In genomic region chr7:131745645-131746248, GRCh38 we compare ENCODE assay signal across 11 cellular contexts.
DNase-seq lines count a peak whose midpoint lies in the region; ATAC-seq, FAIRE-seq and TF ChIP-seq lines count a peak whose summit lies in the region.
"Had no signal": no experiment of that assay in that cellular context is flagged by ENCODE, and none has a peak within 500 bp of the region (broad histone marks: within the 10 kb centered on the region; RNA-seq: fewer than 3 reads in every experiment).

No MANE protein-coding gene starts in this region.

- H3K4me1 Mint-ChIP-seq in activated CD4-positive, alpha-beta T cell treated with anti-CD3 and anti-CD28 coated beads for 36 hours, result no peaks in the 10 kb centered on the region
- H3K4me1 Mint-ChIP-seq in endothelial cell (ENCODE audit: unreplicated experiment), result peaks cover 18% of the 10 kb centered on the region

- H3K9me3 ChIP-seq in pancreas, result no peaks in the 10 kb centered on the region
- H3K9me3 ChIP-seq in osteoblast (ENCODE audit: low read depth, low read length), result no peaks in the 10 kb centered on the region

- WGBS in pancreas, 2 donors, result 36 to 38% methylated on average over 13 of the region's 13 CpGs

- H3K27ac ChIP-seq in pancreas (no peak overlapping the region), osteoblast (ENCODE audit: low read depth, low read length) (no peak overlapping the region)

- CTCF ChIA-PET in activated CD4-positive, alpha-beta T cell treated with anti-CD3 and anti-CD28 coated beads for 36 hours (lab: Charles Lee), result no interaction called here

- FAIRE-seq in pancreas (lab: Jason Lieb, UNC), result no peak

- H3K36me3 ChIP-seq in pancreas (no peaks in the 10 kb centered on the region), osteoblast (ENCODE audit: insufficient read depth, low read length) (no peaks in the 10 kb centered on the region)

- POLR2A ChIA-PET in activated CD4-positive, alpha-beta T cell treated with anti-CD3 and anti-CD28 coated beads for 36 hours (lab: Charles Lee), result no interaction called here

- no peak for ATAC-seq in activated CD4-positive, alpha-beta T cell treated with anti-CD3 and anti-CD28 coated beads for 36 hours
- ATAC-seq in pancreas, result peak in 2 of 4 donors; percentile 63 to 77
- ATAC-seq: Panc1 had no signal

- intact Hi-C loops in activated CD4-positive, alpha-beta T cell treated with anti-CD3 and anti-CD28 coated beads for 36 hours (cut with DNase I, micrococcal nuclease), result no loop called here
- intact Hi-C loops in pancreas (cut with DNase I), result no loop called here

- no peaks in the 10 kb centered on the region for H3K79me2 ChIP-seq in osteoblast (ENCODE audit: insufficient read depth, low read length)

- TF ChIP-seq CTCF in endothelial cell (IDR thresholded peaks at IDR 0.05; ENCODE audit: unreplicated experiment), result no peak
- no peak for TF ChIP-seq CTCF in pancreas (IDR thresholded peaks at IDR 0.05)
- TF ChIP-seq CTCF in osteoblast (IDR thresholded peaks at IDR 0.05; ENCODE audit: extremely low read depth, low read depth, low read length), result no peak

- H3K9me3 Mint-ChIP-seq in activated CD4-positive, alpha-beta T cell treated with anti-CD3 and anti-CD28 coated beads for 36 hours (ENCODE audit: low read depth), result no peaks in the 10 kb centered on the region
- H3K9me3 Mint-ChIP-seq in endothelial cell (ENCODE audit: unreplicated experiment), result no peaks in the 10 kb centered on the region

- no peak overlapping the region for H3K4me2 ChIP-seq in osteoblast (ENCODE audit: insufficient read depth, low read length)

- H3K27me3 ChIP-seq in pancreas (no peaks in the 10 kb centered on the region), osteoblast (ENCODE audit: insufficient read depth, low read length) (no peaks in the 10 kb centered on the region)

- H4K20me1 ChIP-seq in osteoblast (ENCODE audit: insufficient read depth, low read length), result no peaks in the 10 kb centered on the region

- peak; percentile 44 for DNase-seq in activated CD4-positive, alpha-beta T cell treated with anti-CD3 and anti-CD28 coated beads for 36 hours
- DNase-seq in activated CD4-positive, alpha-beta T cell treated with anti-CD3 and anti-CD28 coated beads for 4 hours, result no peak
- DNase-seq in OCI-M1 (lab: John Stamatoyannopoulos, UW) (peak; percentile 1), endothelial cell (ENCODE audit: low spot score) (peak; percentile 76), pancreas (peak in 4 of 6 donors; percentile 5 to 65 (median 28)), NCI-H1092 treated with DMSO at 0.1 percent for 48 hours (lab: John Stamatoyannopoulos, UW) (no peak), osteoblast (ENCODE audit: insufficient read length, low spot score, missing footprints) (no peak)
- DNase-seq in activated effector memory CD4-positive, alpha-beta T cell treated with Interleukin-2 at 50 U/mL for 16 hours, result no peak
- DNase-seq: activated naive CD4-positive, alpha-beta T cell treated with anti-CD3 and anti-CD28 coated beads, Interleukin-2, amount 50 U/mL, for 16 hours had no signal

- H3K27ac Mint-ChIP-seq in activated CD4-positive, alpha-beta T cell treated with anti-CD3 and anti-CD28 coated beads for 36 hours, result no peak overlapping the region
- no peak overlapping the region for H3K27ac Mint-ChIP-seq in endothelial cell (ENCODE audit: unreplicated experiment)

- H3K4me1 ChIP-seq in pancreas (no peaks in the 10 kb centered on the region), osteoblast (ENCODE audit: insufficient read depth, low read length) (no peaks in the 10 kb centered on the region)

- peaks cover 20% of the 10 kb centered on the region for H3K27me3 Mint-ChIP-seq in activated CD4-positive, alpha-beta T cell treated with anti-CD3 and anti-CD28 coated beads for 36 hours
- H3K27me3 Mint-ChIP-seq in endothelial cell (ENCODE audit: unreplicated experiment), result no peaks in the 10 kb centered on the region

- H3K4me3 ChIP-seq in pancreas, result no peak overlapping the region
- H3K4me3 ChIP-seq in osteoblast (ENCODE audit: insufficient read depth, low read length), result no peak overlapping the region
- H3K4me3 ChIP-seq: lung had no signal

- no peak overlapping the region for H2AFZ ChIP-seq in osteoblast (ENCODE audit: low read length)

- H3K36me3 Mint-ChIP-seq in activated CD4-positive, alpha-beta T cell treated with anti-CD3 and anti-CD28 coated beads for 36 hours (ENCODE audit: low read depth), result no peaks in the 10 kb centered on the region
- H3K36me3 Mint-ChIP-seq in endothelial cell (ENCODE audit: low read depth, unreplicated experiment), result no peaks in the 10 kb centered on the region

- H3K4me3 Mint-ChIP-seq in activated CD4-positive, alpha-beta T cell treated with anti-CD3 and anti-CD28 coated beads for 36 hours, result no peak overlapping the region
- no peak overlapping the region for H3K4me3 Mint-ChIP-seq in endothelial cell (ENCODE audit: unreplicated experiment)

Comparison
In these comparisons a context has a peak if more than half of its experiments do, and no peak if none do; other contexts are left out.
1. DNase-seq: peak in activated CD4-positive, alpha-beta T cell treated with anti-CD3 and anti-CD28 coated beads for 36 hours (single experiment), OCI-M1 (single experiment), endothelial cell (single experiment) and pancreas (4 of 6); none in activated CD4-positive, alpha-beta T cell treated with anti-CD3 and anti-CD28 coated beads for 4 hours (0 of 2), activated effector memory CD4-positive, alpha-beta T cell treated with Interleukin-2 at 50 U/mL for 16 hours (single experiment), NCI-H1092 treated with DMSO at 0.1 percent for 48 hours (single experiment) and osteoblast (single experiment).